Comparison of ENCODE assay signal across 1 cellular context in genomic region chr14:58239259-58240210, GRCh38.
TF ChIP-seq lines count a peak whose summit lies in the region.

No MANE protein-coding gene starts in this region.

TF ChIP-seq in HEK293, 187 proteins besides CTCF, POLR2A, EP300 and RAD21 (continued from another document):
- peak; percentile 44; the same call in 1 of the 2 replicates for TF ChIP-seq ZNF362 (tag by site-specific recombination; IDR thresholded peaks at IDR 0.05)
- TF ChIP-seq KLF9 (tag by site-specific recombination; IDR thresholded peaks at IDR 0.05; ENCODE audit: low read depth), result no peak
- TF ChIP-seq ZNF335 (tag by site-specific recombination; conservative IDR thresholded peaks at IDR 0.05), result peak; percentile 66
- TF ChIP-seq ZNF112 (tag by site-specific recombination; IDR thresholded peaks at IDR 0.05), result no peak
- TF ChIP-seq ZBTB11 (tag by site-specific recombination; conservative IDR thresholded peaks at IDR 0.05; ENCODE audit: low read depth), result 0 out of 2 replicates have a peak, but pooled peaks have one; percentile 20
- peak; percentile 84; the same call in 1 of the 2 replicates for TF ChIP-seq ZNF660 (tag by site-specific recombination; IDR thresholded peaks at IDR 0.05)
